In the genomic region with DNA sequence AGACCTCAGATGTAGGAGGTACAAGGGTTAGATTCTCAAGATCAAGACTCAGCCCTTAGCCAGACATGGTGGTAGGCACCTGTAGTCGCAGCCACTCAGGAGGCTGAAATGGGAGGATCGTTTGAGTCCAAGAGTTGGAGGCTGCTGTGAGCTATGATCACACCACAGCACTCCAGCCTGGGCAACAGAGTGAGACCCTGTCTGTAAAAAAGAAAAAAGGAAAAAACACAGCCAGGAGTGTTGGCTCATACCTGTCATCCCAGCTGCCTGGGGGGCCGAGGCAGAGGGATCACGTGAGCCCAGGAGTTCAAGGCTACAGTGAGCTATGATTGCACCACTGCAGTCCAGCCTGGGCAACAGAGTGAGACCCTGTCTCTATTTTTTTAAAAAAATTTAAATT, we compare ENCODE assay signal across 24 cellular contexts.
DNase-seq lines count a peak whose midpoint lies in the region; ATAC-seq, FAIRE-seq and TF ChIP-seq lines count a peak whose summit lies in the region.
"Had no signal": no experiment of that assay in that cellular context is flagged by ENCODE, and none has a peak within 500 bp of the region (broad histone marks: within the 10 kb centered on the region; RNA-seq: fewer than 3 reads in every experiment).

No MANE protein-coding gene starts in this region.

- no peak for DNase-seq in activated CD4-positive, alpha-beta T cell treated with anti-CD3 and anti-CD28 coated beads, Interleukin-2, amount 10 ng/mL, durations not matched to agents 7 days and 5 days
- DNase-seq in activated CD4-positive, alpha-beta T cell treated with anti-CD3 and anti-CD28 coated beads, Interleukin-2, amount 50 U/mL, for 4 hours: no peak
- DNase-seq in K562 (ENCODE audit: extremely low read depth in 1 of 4, low spot score in 3 of 4) (no peak), esophagus squamous epithelium (lab: John Stamatoyannopoulos, UW) (no peak), NCI-H748 (lab: John Stamatoyannopoulos, UW; ENCODE audit: unreplicated experiment) (no peak)
- DNase-seq in activated naive CD4-positive, alpha-beta T cell treated with anti-CD3 and anti-CD28 coated beads, Interleukin-2, amount 50 U/mL, for 72 hours (ENCODE audit: low spot score in 2 of 2): no peak
- DNase-seq: Caco-2; CD4-positive, CD25-positive, alpha-beta regulatory T cell; CD8-positive, alpha-beta T cell; DMS153; DND-41; GM23248; H7; HCEC 1CT had no signal

- peaks cover 13 to 53% of the 10 kb centered on the region in 2 experiments for H3K36me3 ChIP-seq in HEK293 (ENCODE audit: control insufficient read depth in 2 of 2, insufficient read depth in 1 of 2, low read length in 2 of 2)
- H3K36me3 ChIP-seq in K562 (ENCODE audit: control insufficient read depth, insufficient read depth, low read length): peaks cover 47% of the 10 kb centered on the region; the same call in 1 of the 3 replicates
- peaks cover 12 to 83% (median 16%) of the 10 kb centered on the region in 3 donors for H3K36me3 ChIP-seq in esophagus squamous epithelium

- in situ Hi-C loops in K562 (cut with MboI): no loop called here

- no peak overlapping the region for H3K9ac ChIP-seq in K562 (ENCODE audit: insufficient read depth in 1 of 2, low read depth in 2 of 2, low read length in 2 of 2)
- H3K9ac ChIP-seq: BLaER1, GM23248 had no signal

- no peak overlapping the region for H2AFZ ChIP-seq in K562 (ENCODE audit: low read depth, low read length)
- H2AFZ ChIP-seq: GM23248 had no signal

- ATAC-seq in K562: no peak
- ATAC-seq in activated naive CD4-positive, alpha-beta T cell treated with anti-CD3 and anti-CD28 coated beads, Interleukin-2, amount 50 U/mL, for 72 hours: no peak
- ATAC-seq: CD8-positive, alpha-beta T cell; GM12878 had no signal

- no peak overlapping the region for H3K4me2 ChIP-seq in K562 (ENCODE audit: insufficient read depth, low read length)
- H3K4me2 ChIP-seq: BLaER1 had no signal

- H3K4me1 ChIP-seq in HEK293 (ENCODE audit: control insufficient read depth, insufficient read depth, low read length) (no peaks in the 10 kb centered on the region), K562 (replicated peaks in 1 of 2; ENCODE audit: control insufficient read depth in 2 of 2, insufficient read depth in 2 of 2, low read length in 2 of 2) (peaks cover 0 to 8% of the 10 kb centered on the region in 2 experiments; a peak in 1 of 5 replicates), esophagus squamous epithelium (peaks cover 0 to 60% (median 34%) of the 10 kb centered on the region in 3 donors)

- no peak overlapping the region for H3K27ac ChIP-seq in HEK293 (ENCODE audit: extremely low read depth, low read depth, low read length)
- no peak overlapping the region for H3K27ac ChIP-seq in K562 (ENCODE audit: extremely low read depth, low read depth, low read length)
- peak overlapping the region in 3 of 4 donors; percentile 83 to 94 (median 90) for H3K27ac ChIP-seq in esophagus squamous epithelium
- H3K27ac ChIP-seq: 22Rv1, BLaER1, C4-2B, GM23248 had no signal

- H3K4me3 ChIP-seq in HEK293 (ENCODE audit: low read depth, low read length): no peak overlapping the region
- no peak overlapping the region for H3K4me3 ChIP-seq in K562
- no peak overlapping the region for H3K4me3 ChIP-seq in esophagus squamous epithelium
- H3K4me3 ChIP-seq: BLaER1, GM12878, GM23248 had no signal

- no peaks in the 10 kb centered on the region for H3K9me1 ChIP-seq in K562 (ENCODE audit: control insufficient read depth, insufficient read depth, low read length)

- WGBS in K562 (ENCODE audit: insufficient coverage, low coverage, missing lambda C conversion rate): 92% methylated on average over 4 of the region's 4 CpGs
- WGBS in esophagus squamous epithelium, 2 donors: 81 to 90% methylated on average over 4 of the region's 4 CpGs

- no peak overlapping the region for H3K4me3 Mint-ChIP-seq in activated CD4-positive, alpha-beta T cell treated with anti-CD3 and anti-CD28 coated beads, Interleukin-2, amount 10 ng/mL, durations not matched to agents 7 days and 5 days
- H3K4me3 Mint-ChIP-seq: B cell; CD4-positive, CD25-positive, alpha-beta regulatory T cell; CD8-positive, alpha-beta T cell had no signal

- no peaks in the 10 kb centered on the region for H3K79me2 ChIP-seq in K562 (ENCODE audit: control insufficient read depth, insufficient read depth, low read length)

- POLR2A ChIA-PET in activated CD4-positive, alpha-beta T cell treated with anti-CD3 and anti-CD28 coated beads, Interleukin-2, amount 10 ng/mL, durations not matched to agents 7 days and 5 days (lab: Charles Lee): no interaction called here
- POLR2A ChIA-PET in HEK293 (lab: Yijun Ruan, JAX) (no interaction called here), K562 (lab: Yijun Ruan, JAX) (no interaction called here)

- no peaks in the 10 kb centered on the region for H3K27me3 Mint-ChIP-seq in activated CD4-positive, alpha-beta T cell treated with anti-CD3 and anti-CD28 coated beads, Interleukin-2, amount 10 ng/mL, durations not matched to agents 7 days and 5 days
- H3K27me3 Mint-ChIP-seq: B cell had no signal

- no peaks in the 10 kb centered on the region for H3K9me3 ChIP-seq in HEK293 (ENCODE audit: control insufficient read depth, insufficient read depth, low read depth, low read length)
- H3K9me3 ChIP-seq in K562 (replicated peaks; ENCODE audit: control insufficient read depth, insufficient read depth, low read depth, low read length): peaks cover 3% of the 10 kb centered on the region; the same call in 1 of the 2 replicates
- H3K9me3 ChIP-seq in esophagus squamous epithelium: peaks cover 0 to 11% (median 8%) of the 10 kb centered on the region in 3 donors
- H3K9me3 ChIP-seq: Caco-2 had no signal

- H3K27ac Mint-ChIP-seq in activated CD4-positive, alpha-beta T cell treated with anti-CD3 and anti-CD28 coated beads, Interleukin-2, amount 10 ng/mL, durations not matched to agents 7 days and 5 days: peak overlapping the region; percentile 42
- H3K27ac Mint-ChIP-seq in activated naive CD4-positive, alpha-beta T cell treated with anti-CD3 and anti-CD28 coated beads, Interleukin-2, amount 50 U/mL, for 72 hours: peak overlapping the region in 1 of 2 donors; percentile 32
- H3K27ac Mint-ChIP-seq: B cell; CD8-positive, alpha-beta T cell had no signal

- TF ChIP-seq RAD21 in K562 (CRISPR knock-in tag; conservative IDR thresholded peaks at IDR 0.05 in 1 of 2, IDR thresholded peaks at IDR 0.05 in 1 of 2): no peak

- no peak for TF ChIP-seq EP300 in K562 (IDR thresholded peaks at IDR 0.05; ENCODE audit: low read length)

- H3K9me3 Mint-ChIP-seq in activated CD4-positive, alpha-beta T cell treated with anti-CD3 and anti-CD28 coated beads, Interleukin-2, amount 10 ng/mL, durations not matched to agents 7 days and 5 days: peaks cover 4% of the 10 kb centered on the region
- H3K9me3 Mint-ChIP-seq in activated naive CD4-positive, alpha-beta T cell treated with anti-CD3 and anti-CD28 coated beads, Interleukin-2, amount 50 U/mL, for 72 hours: peaks cover 0 to 4% of the 10 kb centered on the region in 2 donors
- H3K9me3 Mint-ChIP-seq: CD8-positive, alpha-beta T cell had no signal

- no TSS peak for BruUV-seq in K562 (replicated peaks; lab: Mats Ljungman, UMichigan)

- no peak for FAIRE-seq in K562 (lab: Jason Lieb, UNC)
- FAIRE-seq: A204.1, G401.6, GM12878, GM19239, H1 had no signal

- no peaks in the 10 kb centered on the region for H3K36me3 Mint-ChIP-seq in activated CD4-positive, alpha-beta T cell treated with anti-CD3 and anti-CD28 coated beads, Interleukin-2, amount 10 ng/mL, durations not matched to agents 7 days and 5 days (ENCODE audit: low read depth)
- peaks cover 6 to 23% of the 10 kb centered on the region in 2 donors for H3K36me3 Mint-ChIP-seq in activated naive CD4-positive, alpha-beta T cell treated with anti-CD3 and anti-CD28 coated beads, Interleukin-2, amount 50 U/mL, for 72 hours
- H3K36me3 Mint-ChIP-seq: CD4-positive, CD25-positive, alpha-beta regulatory T cell; CD8-positive, alpha-beta T cell had no signal

- TF ChIP-seq CTCF in HEK293 (tag by site-specific recombination; IDR thresholded peaks at IDR 0.05) (no peak), K562 (IDR thresholded peaks at IDR 0.05 in 2 of 3, conservative IDR thresholded peaks at IDR 0.05 in 1 of 3; ENCODE audit: insufficient read depth in 2 of 3, low read depth in 1 of 3, low read length in 3 of 3) (no peak), esophagus squamous epithelium (IDR thresholded peaks at IDR 0.05) (no peak)

- CTCF ChIA-PET in activated CD4-positive, alpha-beta T cell treated with anti-CD3 and anti-CD28 coated beads, Interleukin-2, amount 10 ng/mL, durations not matched to agents 7 days and 5 days (lab: Charles Lee): no interaction called here
- CTCF ChIA-PET in HEK293 (lab: Yijun Ruan, JAX) (interaction anchor here (0.8 kb wide), 1 partner anchor 44 kb away, joined by 3 read pairs; no protein-coding TSS in a partner anchor), K562 (lab: Yijun Ruan, JAX; ENCODE audit: low intra/inter-chr PET ratio) (interaction anchor here (0.6 kb wide), 1 partner anchor 1684 kb away, joined by 3 read pairs; no protein-coding TSS in a partner anchor)

- H3K4me1 Mint-ChIP-seq in activated CD4-positive, alpha-beta T cell treated with anti-CD3 and anti-CD28 coated beads, Interleukin-2, amount 10 ng/mL, durations not matched to agents 7 days and 5 days: no peaks in the 10 kb centered on the region
- H3K4me1 Mint-ChIP-seq: B cell; CD4-positive, CD25-positive, alpha-beta regulatory T cell had no signal

- TF ChIP-seq POLR2A in K562 (conservative IDR thresholded peaks at IDR 0.05) (no peak), esophagus squamous epithelium (IDR thresholded peaks at IDR 0.05) (no peak)

- 0 out of 2 replicates have a peak, but pooled peaks cover 2% of the 10 kb centered on the region for H4K20me1 ChIP-seq in K562 (replicated peaks; ENCODE audit: control insufficient read depth, insufficient read depth, low read length)

- intact Hi-C loops in K562 (cut with micrococcal nuclease): no loop called here
- intact Hi-C loops in esophagus squamous epithelium (cut with DNase I): no loop called here

- no peaks in the 10 kb centered on the region for H3K27me3 ChIP-seq in K562 (ENCODE audit: control insufficient read depth in 2 of 2, insufficient read depth in 2 of 2, low read length in 2 of 2)
- no peaks in the 10 kb centered on the region for H3K27me3 ChIP-seq in esophagus squamous epithelium
- H3K27me3 ChIP-seq: BLaER1 had no signal

TF ChIP-seq in HEK293, 187 proteins besides CTCF, POLR2A, EP300 and RAD21 (continues in another document):
- TF ChIP-seq ZNF837 (tag by site-specific recombination; IDR thresholded peaks at IDR 0.05): no peak
- no peak for TF ChIP-seq ZNF404 (tag by site-specific recombination; IDR thresholded peaks at IDR 0.05)
- TF ChIP-seq SCRT1 (tag by site-specific recombination; IDR thresholded peaks at IDR 0.05; ENCODE audit: borderline replicate concordance): no peak

TF ChIP-seq in K562, 482 proteins besides CTCF, POLR2A, EP300 and RAD21 (continues in another document):
- TF ChIP-seq SMAD2 (IDR thresholded peaks at IDR 0.05; ENCODE audit: low read depth, low read length) (no peak), POLR2H (tag; IDR thresholded peaks at IDR 0.05; ENCODE audit: low read depth) (no peak)

Comparison
In these comparisons a context has a peak if more than half of its experiments do, and no peak if none do; other contexts are left out.
1. H3K27ac ChIP-seq: peak in esophagus squamous epithelium (3 of 4); none in HEK293 (single experiment) and K562 (single experiment).